In the genomic region with DNA sequence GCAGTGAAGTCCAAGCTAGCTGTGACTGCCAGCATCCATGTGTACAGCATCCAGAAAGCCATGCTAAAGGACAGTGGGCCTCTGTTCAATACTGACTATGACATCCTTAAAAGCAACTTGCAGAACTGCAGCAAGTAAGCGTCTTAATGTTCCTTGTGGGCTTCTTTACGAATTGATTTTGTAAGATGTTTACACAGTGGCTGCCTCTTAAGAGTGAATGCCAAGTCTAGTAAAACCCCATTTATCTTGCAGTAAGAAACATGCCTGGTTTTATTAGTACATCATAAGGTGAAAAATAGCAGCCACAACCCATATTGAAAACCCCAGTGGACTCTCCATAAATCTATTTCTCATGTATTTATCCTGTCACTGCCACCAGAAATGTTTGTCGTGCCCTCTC, we compare ENCODE assay signal across 17 cellular contexts.
"Had no signal": no experiment of that assay in that cellular context is flagged by ENCODE, and none has a peak within 500 bp of the region (broad histone marks: within the 10 kb centered on the region; RNA-seq: fewer than 3 reads in every experiment).

No MANE protein-coding gene starts in this region.

- H3K27ac Mint-ChIP-seq: stimulated activated naive B cell treated with anti-CD40 and anti-IgM and Interleukin-4, amounts not matched to agents 10 μg/mL and 1 μg/mL and 100 μg/mL, for 72 hours; T-helper 17 cell had no signal

- H3K9me3 Mint-ChIP-seq: activated naive CD4-positive, alpha-beta T cell treated with anti-CD3 and anti-CD28 coated beads, Interleukin-2, amount 50 U/mL, for 72 hours; brain; dendritic cell treated with granulocyte-macrophage colony-stimulating factor and Interleukin-4, amounts not matched to agents 40 ng/mL and 50 ng/mL, for 4 days; neural crest cell; stimulated activated naive B cell treated with anti-CD40 and anti-IgM and Interleukin-4, amounts not matched to agents 10 μg/mL and 1 μg/mL and 100 μg/mL, for 72 hours had no signal

- H3K4me3 Mint-ChIP-seq: brain; dendritic cell treated with granulocyte-macrophage colony-stimulating factor and Interleukin-4, amounts not matched to agents 40 ng/mL and 50 ng/mL, for 4 days; neural crest cell; stimulated activated naive B cell treated with anti-CD40 and anti-IgM and Interleukin-4, amounts not matched to agents 10 μg/mL and 1 μg/mL and 100 μg/mL, for 72 hours; T-helper 17 cell had no signal

- DNase-seq: activated CD4-positive, alpha-beta T cell treated with anti-CD3 and anti-CD28 coated beads, Interleukin-2, amount 50 U/mL, for 1 hour; activated CD4-positive, CD25-positive, alpha-beta regulatory T cell; activated effector memory CD4-positive, alpha-beta T cell treated with anti-CD3 and anti-CD28 coated beads, Interleukin-2, amount 50 U/mL, for 16 hours; activated T-cell treated with anti-CD3 and anti-CD28 coated beads, Interleukin-2, amount 50 U/mL, for 1 hour; amygdala; heart right ventricle; left ventricle myocardium inferior; mesenchymal stem cell; ovary; stimulated activated CD4-positive, alpha-beta T cell treated with anti-CD3 and anti-CD28 coated beads, Interleukin-1b, Interleukin-23, amount 100 ng/mL, for 48 hours; stimulated activated naive B cell treated with anti-CD40 and anti-IgM and Interleukin-4, amounts not matched to agents 10 μg/mL and 1 μg/mL and 100 μg/mL, for 72 hours; T-helper 17 cell; upper lobe of left lung had no signal

- H3K4me1 Mint-ChIP-seq: brain; neural crest cell; stimulated activated naive B cell treated with anti-CD40 and anti-IgM and Interleukin-4, amounts not matched to agents 10 μg/mL and 1 μg/mL and 100 μg/mL, for 72 hours had no signal

- H3K36me3 ChIP-seq: ovary had no signal

- ATAC-seq: activated naive CD4-positive, alpha-beta T cell treated with anti-CD3 and anti-CD28 coated beads, Interleukin-2, amount 50 U/mL, for 72 hours; heart right ventricle; stimulated activated naive B cell treated with anti-CD40 and anti-IgM and Interleukin-4, amounts not matched to agents 10 μg/mL and 1 μg/mL and 100 μg/mL, for 72 hours; T-helper 17 cell had no signal

- H3K4me3 ChIP-seq: heart right ventricle, left ventricle myocardium inferior, ovary, upper lobe of left lung had no signal

- H3K27me3 Mint-ChIP-seq: brain; dendritic cell treated with granulocyte-macrophage colony-stimulating factor and Interleukin-4, amounts not matched to agents 40 ng/mL and 50 ng/mL, for 4 days; stimulated activated naive B cell treated with anti-CD40 and anti-IgM and Interleukin-4, amounts not matched to agents 10 μg/mL and 1 μg/mL and 100 μg/mL, for 72 hours; T-helper 17 cell had no signal

- H3K27ac ChIP-seq: left ventricle myocardium inferior, ovary had no signal

- H3K27me3 ChIP-seq: heart right ventricle, ovary, upper lobe of left lung had no signal

- H3K9me3 ChIP-seq: heart right ventricle, left ventricle myocardium inferior, ovary, upper lobe of left lung had no signal
